In the genomic region with DNA sequence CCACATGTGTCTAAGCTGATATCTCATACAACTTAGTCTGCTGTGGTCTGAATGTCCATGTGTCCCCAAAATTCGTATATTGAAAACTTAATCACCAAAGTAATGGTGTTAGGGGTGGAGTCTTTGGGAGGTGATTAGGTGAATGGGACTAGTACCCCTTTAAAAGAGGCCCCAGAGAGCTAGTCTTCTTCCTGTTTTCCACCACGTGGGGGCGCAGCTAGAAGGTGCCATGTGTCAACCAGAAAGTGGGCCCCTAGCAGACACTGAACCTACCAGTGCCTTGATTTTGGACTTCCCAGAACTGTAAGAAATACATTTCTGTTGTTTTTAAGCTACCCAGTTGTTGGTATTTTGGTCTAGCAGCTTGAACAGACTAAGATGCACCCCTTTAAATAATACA, we compare ENCODE assay signal across 9 cellular contexts.
DNase-seq lines count a peak whose midpoint lies in the region; ATAC-seq and TF ChIP-seq lines count a peak whose summit lies in the region.
"Had no signal": no experiment of that assay in that cellular context is flagged by ENCODE, and none has a peak within 500 bp of the region (broad histone marks: within the 10 kb centered on the region; RNA-seq: fewer than 3 reads in every experiment).

No MANE protein-coding gene starts in this region.

- H3K9me3 ChIP-seq in thoracic aorta: peaks cover 12% of the 10 kb centered on the region

- no peak overlapping the region for H3K27ac Mint-ChIP-seq in HFFc6

- H3K27me3 Mint-ChIP-seq in HFFc6 (ENCODE audit: insufficient read depth): peaks cover 19% of the 10 kb centered on the region

- H3K4me3 Mint-ChIP-seq in HFFc6: no peak overlapping the region

- H3K4me1 Mint-ChIP-seq in HFFc6 (ENCODE audit: low read depth): peaks cover 13% of the 10 kb centered on the region

- H3K4me1 ChIP-seq in thoracic aorta (ENCODE audit: control insufficient read depth in 1 of 2, low read depth in 2 of 2): no peaks in the 10 kb centered on the region

- TF ChIP-seq CTCF in HFFc6 (IDR thresholded peaks at IDR 0.05) (peak; percentile 89), thoracic aorta (IDR thresholded peaks at IDR 0.05) (peak; percentile 17)

- no peak overlapping the region for H3K27ac ChIP-seq in thoracic aorta
- H3K27ac ChIP-seq: skin epidermis had no signal

- no peaks in the 10 kb centered on the region for H3K27me3 ChIP-seq in thoracic aorta (replicated peaks; ENCODE audit: insufficient read depth)

- ATAC-seq in thoracic aorta (ENCODE audit: insufficient number of reproducible peaks, low FRiP score, low read depth) (no peak), GM18868 (IDR thresholded peaks at IDR 0.05; ENCODE audit: unreplicated experiment) (no peak)

- H3K36me3 ChIP-seq in thoracic aorta: no peaks in the 10 kb centered on the region

- H3K36me3 Mint-ChIP-seq in HFFc6 (ENCODE audit: low read depth): peaks cover 16% of the 10 kb centered on the region

- DNase-seq in NCI-H1092 treated with DMSO at 0.1 percent for 48 hours (lab: John Stamatoyannopoulos, UW) (peak; percentile 4), NCI-H1092 (lab: John Stamatoyannopoulos, UW) (no peak), HFFc6 (peak; percentile 56), SKM-1 treated with dmso at 0.1 percent for 144 hours (lab: John Stamatoyannopoulos, UW; ENCODE audit: unreplicated experiment) (peak; percentile 33), germinal center (ENCODE audit: low spot score) (peak; percentile 62), thoracic aorta (ENCODE audit: low spot score) (no peak), NCI-H1105 (lab: John Stamatoyannopoulos, UW) (no peak)

- no peak overlapping the region for H3K4me3 ChIP-seq in thoracic aorta
- H3K4me3 ChIP-seq: skin epidermis had no signal

- peaks cover 18% of the 10 kb centered on the region for H3K9me3 Mint-ChIP-seq in HFFc6

Comparison
In these comparisons a context has a peak if more than half of its experiments do, and no peak if none do; other contexts are left out.
1. DNase-seq: peak in NCI-H1092 treated with DMSO at 0.1 percent for 48 hours (single experiment), HFFc6 (single experiment), SKM-1 treated with dmso at 0.1 percent for 144 hours (single experiment) and germinal center (single experiment); none in NCI-H1092 (single experiment), thoracic aorta (single experiment) and NCI-H1105 (single experiment).